8 cellular contexts compared by ENCODE assay signal in genomic region chr7:151082151-151083070, GRCh38. TPM values are rescaled to one million over a fixed set of nuclear protein-coding genes. Genes with fewer than 3 reads are reported as not detected.
DNase-seq lines count a peak whose midpoint lies in the region; ATAC-seq, FAIRE-seq and TF ChIP-seq lines count a peak whose summit lies in the region.

No MANE protein-coding gene starts in this region.

- peak overlapping the region; percentile 72 for H3K4me3 ChIP-seq in bronchial epithelial cell (ENCODE audit: low read depth, low read length)

- H3K4me3 Mint-ChIP-seq in stimulated activated naive CD8-positive, alpha-beta T cell treated with anti-CD3 and anti-CD28 coated beads, Interleukin-15, Interleukin-2, amounts not matched to agents 100 ng/mL and 50 ng/mL, for 24 hours = peak overlapping the region; percentile 96
- peak overlapping the region; percentile 72 for H3K4me3 Mint-ChIP-seq in mesothelial cell of epicardium

- H3K36me3 ChIP-seq in bronchial epithelial cell (ENCODE audit: control insufficient read depth, insufficient read depth, low read length) = peaks cover 7% of the 10 kb centered on the region

- ATAC-seq in stimulated activated naive CD8-positive, alpha-beta T cell treated with anti-CD3 and anti-CD28 coated beads, Interleukin-15, Interleukin-2, amounts not matched to agents 100 U/mL and 50 U/mL, for 24 hours = no peak
- ATAC-seq in HG03571 (IDR thresholded peaks at IDR 0.05; ENCODE audit: unreplicated experiment) = no peak

- peaks cover 13% of the 10 kb centered on the region for H3K27me3 Mint-ChIP-seq in stimulated activated naive CD8-positive, alpha-beta T cell treated with anti-CD3 and anti-CD28 coated beads, Interleukin-15, Interleukin-2, amounts not matched to agents 100 ng/mL and 50 ng/mL, for 24 hours
- H3K27me3 Mint-ChIP-seq in mesothelial cell of epicardium (ENCODE audit: low read depth) = no peaks in the 10 kb centered on the region

- H3K4me1 Mint-ChIP-seq in stimulated activated naive CD8-positive, alpha-beta T cell treated with anti-CD3 and anti-CD28 coated beads, Interleukin-15, Interleukin-2, amounts not matched to agents 100 ng/mL and 50 ng/mL, for 24 hours (ENCODE audit: low read depth) = peaks cover 52% of the 10 kb centered on the region
- H3K4me1 Mint-ChIP-seq in mesothelial cell of epicardium = peaks cover 46% of the 10 kb centered on the region

- FAIRE-seq in bronchial epithelial cell (lab: Jason Lieb, UNC) = no peak

- peaks cover 13% of the 10 kb centered on the region for H3K36me3 Mint-ChIP-seq in stimulated activated naive CD8-positive, alpha-beta T cell treated with anti-CD3 and anti-CD28 coated beads, Interleukin-15, Interleukin-2, amounts not matched to agents 100 ng/mL and 50 ng/mL, for 24 hours (ENCODE audit: low read depth)
- H3K36me3 Mint-ChIP-seq in mesothelial cell of epicardium = no peaks in the 10 kb centered on the region

- H3K27me3 ChIP-seq in bronchial epithelial cell (ENCODE audit: control insufficient read depth, insufficient read depth, low read length) = no peaks in the 10 kb centered on the region

- no peaks in the 10 kb centered on the region for H3K9me3 Mint-ChIP-seq in stimulated activated naive CD8-positive, alpha-beta T cell treated with anti-CD3 and anti-CD28 coated beads, Interleukin-15, Interleukin-2, amounts not matched to agents 100 ng/mL and 50 ng/mL, for 24 hours
- no peaks in the 10 kb centered on the region for H3K9me3 Mint-ChIP-seq in mesothelial cell of epicardium

- DNase-seq in stimulated activated naive CD8-positive, alpha-beta T cell treated with anti-CD3 and anti-CD28 coated beads, Interleukin-15, Interleukin-2, amounts not matched to agents 100 U/mL and 50 U/mL, for 24 hours = no peak
- DNase-seq in bronchial epithelial cell (ENCODE audit: low read depth) (no peak), mesothelial cell of epicardium (ENCODE audit: low spot score in 2 of 2, unreplicated experiment in 2 of 2) (no peak), OCI-M1 (lab: John Stamatoyannopoulos, UW) (no peak), OCI-M2 (lab: John Stamatoyannopoulos, UW; ENCODE audit: unreplicated experiment) (no peak)
- no peak for DNase-seq in central memory CD4-positive, alpha-beta T cell

- H3K27ac Mint-ChIP-seq in stimulated activated naive CD8-positive, alpha-beta T cell treated with anti-CD3 and anti-CD28 coated beads, Interleukin-15, Interleukin-2, amounts not matched to agents 100 ng/mL and 50 ng/mL, for 24 hours = peak overlapping the region; percentile 92
- H3K27ac Mint-ChIP-seq in mesothelial cell of epicardium = peak overlapping the region; percentile 41

- TF ChIP-seq CTCF in bronchial epithelial cell (IDR thresholded peaks at IDR 0.05; ENCODE audit: insufficient read depth, low read length, severe bottlenecking) (no peak), mesothelial cell of epicardium (IDR thresholded peaks at IDR 0.05; ENCODE audit: unreplicated experiment) (no peak)

RNA-seq across cellular contexts. Expression of gene TMUB1, which starts 0.9 kb away (rescaled TPM):
- total RNA-seq in bronchial epithelial cell (9.0 and 11.6 TPM in 2 replicates), mesothelial cell of epicardium (34.7 to 38.4 TPM (median 36.5 TPM) in 3 replicates)

RNA-seq across cellular contexts. Expression of gene FASTK, which starts 1.8 kb away (rescaled TPM):
- total RNA-seq in bronchial epithelial cell (51.6 and 65.8 TPM in 2 replicates), mesothelial cell of epicardium (86.8 to 97.6 TPM (median 92.5 TPM) in 3 replicates)

RNA-seq across cellular contexts. Expression of gene AGAP3, which starts 3.9 kb away (rescaled TPM):
- total RNA-seq in bronchial epithelial cell (52.7 and 61.1 TPM in 2 replicates), mesothelial cell of epicardium (134 to 146 TPM (median 141 TPM) in 3 replicates)

RNA-seq across cellular contexts. Expression of gene SLC4A2, which starts 23.0 kb away (rescaled TPM):
- total RNA-seq in bronchial epithelial cell (33.2 and 38.9 TPM in 2 replicates), mesothelial cell of epicardium (236 to 249 TPM (median 243 TPM) in 3 replicates)

RNA-seq across cellular contexts. Expression of gene CDK5, which starts 24.7 kb away (rescaled TPM):
- total RNA-seq in bronchial epithelial cell (11.6 and 12.4 TPM in 2 replicates), mesothelial cell of epicardium (17.0 to 17.5 TPM (median 17.4 TPM) in 3 replicates)
